In genomic region chr20:57478176-57478575, GRCh38 we compare ENCODE assay signal across 17 cellular contexts. TPM values are rescaled to one million over a fixed set of nuclear protein-coding genes. Genes with fewer than 3 reads are reported as not detected.
"Had no signal": no experiment of that assay in that cellular context is flagged by ENCODE, and none has a peak within 500 bp of the region (broad histone marks: within the 10 kb centered on the region; RNA-seq: fewer than 3 reads in every experiment).

No MANE protein-coding gene starts in this region.

- H3K36me3 ChIP-seq: adrenal gland, left ventricle myocardium inferior, stomach had no signal

- H3K4me1 ChIP-seq: adrenal gland had no signal

- H3K36me3 Mint-ChIP-seq: memory B cell had no signal

- H3K4me2 ChIP-seq: hepatocyte had no signal

- H2AFZ ChIP-seq: hepatocyte had no signal

- H3K27ac ChIP-seq: adrenal gland, epithelial cell of prostate, hepatocyte, left ventricle myocardium inferior, stomach had no signal

- H3K9me3 ChIP-seq: adrenal gland, left ventricle myocardium inferior, stomach had no signal

- H3K9me3 Mint-ChIP-seq: activated B cell treated with CpG ODN at 0.5 μM for 24 hours; activated T-helper 2 cell treated with anti-CD3 and anti-CD28 coated beads, Interferon-gamma antibody, Interleukin-2, Interleukin-4, amounts not matched to agents 10 μg/mL and 5 μg/mL and 100 μg/mL, durations not matched to agents 14 hours and 24 hours and 36 hours; effector memory CD8-positive, alpha-beta T cell; memory B cell; nephron had no signal

- ATAC-seq: effector memory CD8-positive, alpha-beta T cell had no signal

- DNase-seq: activated B cell treated with CpG ODN at 0.5 μM for 24 hours; activated naive CD4-positive, alpha-beta T cell treated with anti-CD3 and anti-CD28 coated beads, Interleukin-2, amount 50 U/mL, for 16 hours; adrenal gland; central memory CD4-positive, alpha-beta T cell; effector memory CD8-positive, alpha-beta T cell; left ventricle myocardium inferior; stimulated activated CD4-positive, alpha-beta T cell treated with anti-CD3 and anti-CD28 coated beads, Interleukin-4, amount 100 ng/mL, for 1 hour; stimulated activated CD8-positive, alpha-beta memory T cell treated with anti-CD3 and anti-CD28 coated beads, Interleukin-4, amount 100 ng/mL, for 48 hours; stomach had no signal

- H3K27me3 Mint-ChIP-seq: activated B cell treated with CpG ODN at 0.5 μM for 24 hours, memory B cell had no signal

- H3K79me2 ChIP-seq: hepatocyte had no signal

- H3K4me3 ChIP-seq: adrenal gland, hepatocyte, left ventricle myocardium inferior, stomach had no signal

- H3K27ac Mint-ChIP-seq: activated T-helper 2 cell treated with anti-CD3 and anti-CD28 coated beads, Interferon-gamma antibody, Interleukin-2, Interleukin-4, amounts not matched to agents 10 μg/mL and 5 μg/mL and 100 μg/mL, durations not matched to agents 14 hours and 24 hours and 36 hours; effector memory CD8-positive, alpha-beta T cell had no signal

- H3K4me3 Mint-ChIP-seq: effector memory CD8-positive, alpha-beta T cell; nephron had no signal

- H3K27me3 ChIP-seq: hepatocyte had no signal

RNA-seq across cellular contexts. Expression of gene CTCFL, which starts 46.8 kb away (rescaled TPM):
- total RNA-seq: activated B cell treated with CpG ODN at 0.5 μM for 24 hours; activated T-helper 2 cell treated with anti-CD3 and anti-CD28 coated beads, Interferon-gamma antibody, Interleukin-2, Interleukin-4, amounts not matched to agents 10 μg/mL and 5 μg/mL and 100 μg/mL, durations not matched to agents 14 hours and 24 hours and 36 hours; hepatocyte; kidney; left ventricle myocardium inferior; osteocyte; stomach; urinary bladder had no signal
